ENCODE assay signal across 1 cellular context in the genomic region with DNA sequence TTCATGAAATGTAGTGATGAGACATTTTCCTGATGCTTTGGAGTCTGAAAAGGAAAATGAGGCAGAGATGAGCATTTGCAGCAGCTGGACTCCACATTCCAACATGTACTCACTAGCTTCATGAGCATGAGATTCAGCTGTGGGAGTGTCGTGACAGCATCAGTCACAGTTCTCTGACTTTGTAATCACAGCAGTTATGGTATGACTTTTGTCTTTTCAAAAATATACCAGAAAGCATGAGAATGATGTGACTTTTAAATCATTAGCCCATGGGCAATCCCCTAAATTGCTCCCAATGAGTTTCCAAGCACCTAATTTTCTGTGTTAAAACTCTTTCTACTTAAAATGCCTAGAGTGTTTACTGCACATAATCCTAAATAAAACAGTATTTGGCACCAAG.
A peak's percentile ranks its signal among the peaks of the same experiment; 100 is the strongest.
TF ChIP-seq lines count a peak whose summit lies in the region.

No MANE protein-coding gene starts in this region.

TF ChIP-seq in GM12878, 131 proteins besides CTCF, POLR2A, EP300 and RAD21 (continued from another document and continues in another):
- TF ChIP-seq USF2 (IDR thresholded peaks at IDR 0.05; ENCODE audit: borderline replicate concordance, low read depth, low read length) (no peak), BCL11A (IDR thresholded peaks at IDR 0.05; ENCODE audit: low read depth, low read length) (peak; percentile 85; the same call in 1 of the 2 replicates), ZNF622 (IDR thresholded peaks at IDR 0.05) (no peak), SMAD1 (IDR thresholded peaks at IDR 0.05; ENCODE audit: low read depth, partially characterized antibody) (peak; percentile 18), SMC3 (IDR thresholded peaks at IDR 0.05; ENCODE audit: borderline replicate concordance, low read length) (no peak; the same call in 1 of the 2 replicates), ZNF384 (IDR thresholded peaks at IDR 0.05; ENCODE audit: borderline replicate concordance, low read depth, low read length) (no peak), KLF5 (IDR thresholded peaks at IDR 0.05; ENCODE audit: partially characterized antibody) (no peak), LARP7 (IDR thresholded peaks at IDR 0.05) (no peak), POLR2AphosphoS2 (IDR thresholded peaks at IDR 0.05; ENCODE audit: low read depth, low read length) (no peak), SIN3A (IDR thresholded peaks at IDR 0.05; ENCODE audit: low read depth, low read length) (no peak), ZZZ3 (IDR thresholded peaks at IDR 0.05; ENCODE audit: control insufficient read depth, insufficient read length, low read depth) (no peak), BACH1 (IDR thresholded peaks at IDR 0.05; ENCODE audit: borderline replicate concordance) (peak; percentile 80; the same call in 1 of the 2 replicates), CHD2 (IDR thresholded peaks at IDR 0.05; ENCODE audit: borderline replicate concordance, low read depth, low read length) (no peak; the same call in 1 of the 2 replicates), TCF12 (IDR thresholded peaks at IDR 0.05; ENCODE audit: low read depth, low read length) (peak; percentile 74; the same call in 1 of the 2 replicates), SMAD5 (IDR thresholded peaks at IDR 0.05; ENCODE audit: low read depth) (no peak), ELK1 (IDR thresholded peaks at IDR 0.05; ENCODE audit: low read depth, low read length) (no peak), BRCA1 (IDR thresholded peaks at IDR 0.05; ENCODE audit: low read depth, low read length) (no peak), TARDBP (IDR thresholded peaks at IDR 0.05; ENCODE audit: borderline replicate concordance) (no peak), ASH2L (IDR thresholded peaks at IDR 0.05; ENCODE audit: borderline replicate concordance, low read depth) (no peak), STAT1 (conservative IDR thresholded peaks at IDR 0.05) (no peak), YBX1 (IDR thresholded peaks at IDR 0.05) (no peak), RELB (IDR thresholded peaks at IDR 0.05; ENCODE audit: low read depth) (peak; percentile 73; the same call in 1 of the 2 replicates), RB1 (IDR thresholded peaks at IDR 0.05; ENCODE audit: borderline replicate concordance) (no peak), ZBED1 (IDR thresholded peaks at IDR 0.05; ENCODE audit: borderline replicate concordance) (peak; percentile 98), ZSCAN29 (IDR thresholded peaks at IDR 0.05) (no peak), ATF2 (IDR thresholded peaks at IDR 0.05; ENCODE audit: low read length) (peak; percentile 85), GATAD2B (conservative IDR thresholded peaks at IDR 0.05; ENCODE audit: low read depth) (no peak), POLR2AphosphoS5 (IDR thresholded peaks at IDR 0.05; ENCODE audit: low read length) (no peak), GABPA (IDR thresholded peaks at IDR 0.05; ENCODE audit: low read depth) (no peak), CBFB (IDR thresholded peaks at IDR 0.05; ENCODE audit: low read depth) (no peak), KDM1A (IDR thresholded peaks at IDR 0.05; ENCODE audit: borderline replicate concordance) (no peak), ZBTB33 (IDR thresholded peaks at IDR 0.05) (no peak), RFX5 (IDR thresholded peaks at IDR 0.05; ENCODE audit: low read depth, low read length) (no peak), PBX3 (IDR thresholded peaks at IDR 0.05; ENCODE audit: insufficient replicate concordance, low read depth, low read length) (no peak), MTA3 (IDR thresholded peaks at IDR 0.05; ENCODE audit: borderline replicate concordance, low read length) (no peak), RBBP5 (conservative IDR thresholded peaks at IDR 0.05) (no peak), RAD51 (IDR thresholded peaks at IDR 0.05) (no peak), MEF2A (IDR thresholded peaks at IDR 0.05; ENCODE audit: insufficient read depth, low read depth, low read length) (peak; percentile 73; the same call in 1 of the 2 replicates), SREBF2 (IDR thresholded peaks at IDR 0.05; ENCODE audit: low read length) (no peak)
- TF ChIP-seq, protein P1, sequence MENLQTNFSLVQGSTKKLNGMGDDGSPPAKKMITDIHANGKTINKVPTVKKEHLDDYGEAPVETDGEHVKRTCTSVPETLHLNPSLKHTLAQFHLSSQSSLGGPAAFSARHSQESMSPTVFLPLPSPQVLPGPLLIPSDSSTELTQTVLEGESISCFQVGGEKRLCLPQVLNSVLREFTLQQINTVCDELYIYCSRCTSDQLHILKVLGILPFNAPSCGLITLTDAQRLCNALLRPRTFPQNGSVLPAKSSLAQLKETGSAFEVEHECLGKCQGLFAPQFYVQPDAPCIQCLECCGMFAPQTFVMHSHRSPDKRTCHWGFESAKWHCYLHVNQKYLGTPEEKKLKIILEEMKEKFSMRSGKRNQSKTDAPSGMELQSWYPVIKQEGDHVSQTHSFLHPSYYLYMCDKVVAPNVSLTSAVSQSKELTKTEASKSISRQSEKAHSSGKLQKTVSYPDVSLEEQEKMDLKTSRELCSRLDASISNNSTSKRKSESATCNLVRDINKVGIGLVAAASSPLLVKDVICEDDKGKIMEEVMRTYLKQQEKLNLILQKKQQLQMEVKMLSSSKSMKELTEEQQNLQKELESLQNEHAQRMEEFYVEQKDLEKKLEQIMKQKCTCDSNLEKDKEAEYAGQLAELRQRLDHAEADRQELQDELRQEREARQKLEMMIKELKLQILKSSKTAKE (IDR thresholded peaks at IDR 0.05; ENCODE audit: low read depth, poor library complexity, severe bottlenecking), result no peak
- TF ChIP-seq, protein P2, sequence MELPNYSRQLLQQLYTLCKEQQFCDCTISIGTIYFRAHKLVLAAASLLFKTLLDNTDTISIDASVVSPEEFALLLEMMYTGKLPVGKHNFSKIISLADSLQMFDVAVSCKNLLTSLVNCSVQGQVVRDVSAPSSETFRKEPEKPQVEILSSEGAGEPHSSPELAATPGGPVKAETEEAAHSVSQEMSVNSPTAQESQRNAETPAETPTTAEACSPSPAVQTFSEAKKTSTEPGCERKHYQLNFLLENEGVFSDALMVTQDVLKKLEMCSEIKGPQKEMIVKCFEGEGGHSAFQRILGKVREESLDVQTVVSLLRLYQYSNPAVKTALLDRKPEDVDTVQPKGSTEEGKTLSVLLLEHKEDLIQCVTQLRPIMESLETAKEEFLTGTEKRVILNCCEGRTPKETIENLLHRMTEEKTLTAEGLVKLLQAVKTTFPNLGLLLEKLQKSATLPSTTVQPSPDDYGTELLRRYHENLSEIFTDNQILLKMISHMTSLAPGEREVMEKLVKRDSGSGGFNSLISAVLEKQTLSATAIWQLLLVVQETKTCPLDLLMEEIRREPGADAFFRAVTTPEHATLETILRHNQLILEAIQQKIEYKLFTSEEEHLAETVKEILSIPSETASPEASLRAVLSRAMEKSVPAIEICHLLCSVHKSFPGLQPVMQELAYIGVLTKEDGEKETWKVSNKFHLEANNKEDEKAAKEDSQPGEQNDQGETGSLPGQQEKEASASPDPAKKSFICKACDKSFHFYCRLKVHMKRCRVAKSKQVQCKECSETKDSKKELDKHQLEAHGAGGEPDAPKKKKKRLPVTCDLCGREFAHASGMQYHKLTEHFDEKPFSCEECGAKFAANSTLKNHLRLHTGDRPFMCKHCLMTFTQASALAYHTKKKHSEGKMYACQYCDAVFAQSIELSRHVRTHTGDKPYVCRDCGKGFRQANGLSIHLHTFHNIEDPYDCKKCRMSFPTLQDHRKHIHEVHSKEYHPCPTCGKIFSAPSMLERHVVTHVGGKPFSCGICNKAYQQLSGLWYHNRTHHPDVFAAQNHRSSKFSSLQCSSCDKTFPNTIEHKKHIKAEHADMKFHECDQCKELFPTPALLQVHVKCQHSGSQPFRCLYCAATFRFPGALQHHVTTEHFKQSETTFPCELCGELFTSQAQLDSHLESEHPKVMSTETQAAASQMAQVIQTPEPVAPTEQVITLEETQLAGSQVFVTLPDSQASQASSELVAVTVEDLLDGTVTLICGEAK (IDR thresholded peaks at IDR 0.05; ENCODE audit: borderline replicate concordance), result no peak
- TF ChIP-seq, protein P3, sequence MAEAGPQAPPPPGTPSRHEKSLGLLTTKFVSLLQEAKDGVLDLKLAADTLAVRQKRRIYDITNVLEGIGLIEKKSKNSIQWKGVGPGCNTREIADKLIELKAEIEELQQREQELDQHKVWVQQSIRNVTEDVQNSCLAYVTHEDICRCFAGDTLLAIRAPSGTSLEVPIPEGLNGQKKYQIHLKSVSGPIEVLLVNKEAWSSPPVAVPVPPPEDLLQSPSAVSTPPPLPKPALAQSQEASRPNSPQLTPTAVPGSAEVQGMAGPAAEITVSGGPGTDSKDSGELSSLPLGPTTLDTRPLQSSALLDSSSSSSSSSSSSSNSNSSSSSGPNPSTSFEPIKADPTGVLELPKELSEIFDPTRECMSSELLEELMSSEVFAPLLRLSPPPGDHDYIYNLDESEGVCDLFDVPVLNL (IDR thresholded peaks at IDR 0.05; ENCODE audit: low read depth, low read length), result no peak
